3 cellular contexts compared by ENCODE assay signal in the genomic region with DNA sequence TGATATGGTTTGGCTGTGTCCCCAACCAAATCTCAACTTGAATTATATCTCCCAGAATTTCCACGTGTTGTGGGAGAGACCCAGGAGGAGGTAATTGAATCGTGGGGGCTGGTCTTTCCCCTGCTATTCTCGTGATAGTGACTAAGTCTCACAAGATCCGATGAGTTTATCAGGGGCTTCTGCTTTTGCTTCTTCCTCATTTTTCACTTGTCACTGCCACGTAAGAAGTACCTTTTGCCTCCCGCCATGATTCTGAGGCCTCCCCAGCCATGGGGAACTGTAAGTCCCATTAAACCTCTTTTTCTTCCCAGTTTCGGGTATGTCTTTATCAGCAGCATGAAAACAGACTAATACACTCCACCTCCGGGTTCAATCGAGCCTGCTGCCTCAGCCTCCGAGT. TPM values are rescaled to one million over a fixed set of nuclear protein-coding genes. Genes with fewer than 3 reads are reported as not detected.
"Had no signal": no experiment of that assay in that cellular context is flagged by ENCODE, and none has a peak within 500 bp of the region (broad histone marks: within the 10 kb centered on the region; RNA-seq: fewer than 3 reads in every experiment).

No MANE protein-coding gene starts in this region.

RNA-seq across cellular contexts. Expression of a gene that starts 54.3 kb away (rescaled TPM):
- total RNA-seq: dermis blood vessel endothelial cell, endothelial cell of umbilical vein, osteoblast had no signal
